Comparison of ENCODE assay signal across 13 cellular contexts in genomic region chr11:19232910-19233503, GRCh38. TPM values are rescaled to one million over a fixed set of nuclear protein-coding genes. Genes with fewer than 3 reads are reported as not detected.
A peak's percentile ranks its signal among the peaks of the same experiment; 100 is the strongest.
DNase-seq lines count a peak whose midpoint lies in the region; ATAC-seq and TF ChIP-seq lines count a peak whose summit lies in the region.
"Had no signal": no experiment of that assay in that cellular context is flagged by ENCODE, and none has a peak within 500 bp of the region (broad histone marks: within the 10 kb centered on the region; RNA-seq: fewer than 3 reads in every experiment).

No MANE protein-coding gene starts in this region.

- BruUV-seq in IMR-90 (replicated peaks; lab: Mats Ljungman, UMichigan), result no TSS peak

- no peak for TF ChIP-seq POLR2A in IMR-90 (IDR thresholded peaks at IDR 0.05; ENCODE audit: low read depth, low read length)

- H3K27me3 ChIP-seq in IMR-90 (ENCODE audit: control insufficient read depth, insufficient read depth, low read length) (no peaks in the 10 kb centered on the region), Karpas-422 (ENCODE audit: low read length) (no peaks in the 10 kb centered on the region)

- H3K23ac ChIP-seq in IMR-90 (ENCODE audit: low read depth, low read length), result no peak overlapping the region

- no peak for TF ChIP-seq RAD21 in IMR-90 (IDR thresholded peaks at IDR 0.05; ENCODE audit: low read length)

- no peak overlapping the region for H4K91ac ChIP-seq in IMR-90 (ENCODE audit: insufficient read depth, low read depth, low read length)

- H2AFZ ChIP-seq in IMR-90 (replicated peaks; ENCODE audit: low read length, poor library complexity) (peak overlapping the region; percentile 46), Karpas-422 (ENCODE audit: low read length) (no peak overlapping the region)

- H3K36me3 ChIP-seq in IMR-90 (ENCODE audit: control insufficient read depth, insufficient read depth, low read length) (no peaks in the 10 kb centered on the region; the same call in 1 of the 2 replicates), Karpas-422 (ENCODE audit: insufficient read depth, low read length) (peaks cover 78% of the 10 kb centered on the region)

- H3K18ac ChIP-seq in IMR-90 (ENCODE audit: low read depth, low read length), result no peak overlapping the region

- no peak for TF ChIP-seq CTCF in AG09319 (IDR thresholded peaks at IDR 0.05; ENCODE audit: low read depth, low read length)
- no peak for TF ChIP-seq CTCF in IMR-90 (conservative IDR thresholded peaks at IDR 0.05; ENCODE audit: low read depth, low read length)

- no peak overlapping the region for H2BK15ac ChIP-seq in IMR-90 (ENCODE audit: low read depth, low read length)

- CTCF ChIA-PET in IMR-90 (lab: Yijun Ruan, JAX), result interaction anchor here (0.6 kb wide), 1 partner anchor 707 kb away, joined by 5 read pairs; no protein-coding TSS in a partner anchor

- no CpG with 5 or more reads among the region's 6 CpGs for WGBS in IMR-90 (ENCODE audit: extremely low coverage in 2 of 2, insufficient read length in 1 of 2), 2 experiments

- H3K4me3 ChIP-seq in IMR-90 (ENCODE audit: insufficient read depth, low read depth, low read length), result no peak overlapping the region
- no peak overlapping the region for H3K4me3 ChIP-seq in Karpas-422 (ENCODE audit: low read length)

- no peak overlapping the region for H2BK120ac ChIP-seq in IMR-90 (ENCODE audit: low read depth, low read length)

- H3K4me1 ChIP-seq in IMR-90 (ENCODE audit: control insufficient read depth, insufficient read depth, low read length), result peaks cover 2% of the 10 kb centered on the region; the same call in 1 of the 2 replicates
- no peaks in the 10 kb centered on the region for H3K4me1 ChIP-seq in Karpas-422 (ENCODE audit: low read length)

- H4K8ac ChIP-seq in IMR-90 (ENCODE audit: low read depth in 2 of 2, low read length in 2 of 2), result no peak overlapping the region

- in situ Hi-C loops in IMR-90 (cut with MboI; ENCODE audit: low sequenced_read_pairs), result no loop called here

- POLR2A ChIA-PET in IMR-90 (lab: Charles Lee; ENCODE audit: unreplicated experiment), result no interaction called here

- H3K27ac ChIP-seq in IMR-90 (ENCODE audit: insufficient read depth, low read length) (no peak overlapping the region), Karpas-422 (ENCODE audit: low read length) (no peak overlapping the region)

- no peak overlapping the region for H3K4ac ChIP-seq in IMR-90 (ENCODE audit: low read depth, low read length)

- dilution Hi-C loops in IMR-90 (cut with HindIII; ENCODE audit: low sequenced_read_pairs, unreplicated experiment), result no loop called here

- peak; percentile 29 for DNase-seq in AG09319 (ENCODE audit: extremely low read depth, low read depth)
- peak; percentile 87 for DNase-seq in IMR-90
- DNase-seq in dedifferentiated amniotic fluid mesenchymal stem cell (ENCODE audit: extremely low spot score), result peak; percentile 38
- DNase-seq in memory B cell (ENCODE audit: low spot score in 2 of 2), result no peak
- no peak for DNase-seq in HUDEP-2 (lab: John Stamatoyannopoulos, UW; ENCODE audit: unreplicated experiment in 76 of 76)
- no peak for DNase-seq in Karpas-422
- DNase-seq in putamen (ENCODE audit: low spot score), result no peak
- DNase-seq: aorta, NCI-H524 had no signal

- H3K27ac Mint-ChIP-seq in memory B cell, result peak overlapping the region; percentile 43

- H4K20me1 ChIP-seq in IMR-90 (ENCODE audit: insufficient read depth, low read length), result no peaks in the 10 kb centered on the region
- no peaks in the 10 kb centered on the region for H4K20me1 ChIP-seq in Karpas-422 (ENCODE audit: insufficient read depth, low read depth, low read length)

- H3K79me1 ChIP-seq in IMR-90 (ENCODE audit: low read depth in 1 of 2, low read length in 2 of 2), result no peaks in the 10 kb centered on the region

- H2BK20ac ChIP-seq in IMR-90 (ENCODE audit: low read depth, low read length), result no peak overlapping the region

- H3K9me3 Mint-ChIP-seq in memory B cell, result no peaks in the 10 kb centered on the region

- H3K4me3 Mint-ChIP-seq in memory B cell, result no peak overlapping the region

- peak overlapping the region; percentile 31 for H2AK9ac ChIP-seq in IMR-90 (replicated peaks; ENCODE audit: low read depth, low read length, poor library complexity)

- intact Hi-C loops in IMR-90 (cut with micrococcal nuclease), result no loop called here

- H3K4me2 ChIP-seq in IMR-90 (ENCODE audit: low read depth, low read length) (peak overlapping the region; percentile 3; the same call in 1 of the 2 replicates), Karpas-422 (ENCODE audit: low read depth, low read length, poor library complexity, severe bottlenecking) (no peak overlapping the region)

- H3K9me3 ChIP-seq in IMR-90 (ENCODE audit: control insufficient read depth, insufficient read depth, low read length), result no peaks in the 10 kb centered on the region
- H3K9me3 ChIP-seq in Karpas-422 (ENCODE audit: low read length), result no peaks in the 10 kb centered on the region

- no peak overlapping the region for H3K14ac ChIP-seq in IMR-90 (replicated peaks; ENCODE audit: low read depth, low read length)

- no peak overlapping the region for H3K56ac ChIP-seq in IMR-90 (ENCODE audit: extremely low read depth, insufficient read depth, low read length)

- ATAC-seq in IMR-90 (ENCODE audit: low read depth), result peak; percentile 89
- ATAC-seq in memory B cell (ENCODE audit: low read depth), result no peak
- no peak for ATAC-seq in HG02678 (IDR thresholded peaks at IDR 0.05; ENCODE audit: unreplicated experiment)

- no peaks in the 10 kb centered on the region for H3K4me1 Mint-ChIP-seq in memory B cell

- no peak overlapping the region for H2AK5ac ChIP-seq in IMR-90 (ENCODE audit: low read depth, low read length)

- no peaks in the 10 kb centered on the region for H3K36me3 Mint-ChIP-seq in memory B cell

- H3K9me1 ChIP-seq in IMR-90 (ENCODE audit: insufficient read depth, low read length), result peaks cover 3% of the 10 kb centered on the region; the same call in 1 of the 2 replicates

- no peak overlapping the region for H4K5ac ChIP-seq in IMR-90 (ENCODE audit: low read depth, low read length)

- H3K79me2 ChIP-seq in Karpas-422 (ENCODE audit: low read length), result no peaks in the 10 kb centered on the region

- H3K9me2 ChIP-seq in Karpas-422 (replicated peaks; ENCODE audit: insufficient read depth, low read length), result no peaks in the 10 kb centered on the region

- H3K9ac ChIP-seq in IMR-90 (ENCODE audit: low read depth, low read length) (no peak overlapping the region), Karpas-422 (ENCODE audit: low read length) (no peak overlapping the region)

- no peak overlapping the region for H2BK5ac ChIP-seq in IMR-90 (ENCODE audit: low read depth, low read length, poor library complexity, severe bottlenecking)

- H3K27me3 Mint-ChIP-seq in memory B cell, result peaks cover 1% of the 10 kb centered on the region

TF ChIP-seq in IMR-90, 13 proteins besides CTCF, POLR2A, EP300 and RAD21:
- TF ChIP-seq BHLHE40 (IDR thresholded peaks at IDR 0.05; ENCODE audit: low read depth, low read length) (no peak), USF2 (IDR thresholded peaks at IDR 0.05; ENCODE audit: low read depth, low read length) (no peak), NFE2L2 (IDR thresholded peaks at IDR 0.05; ENCODE audit: low read depth, low read length) (no peak), RFX5 (IDR thresholded peaks at IDR 0.05; ENCODE audit: low read depth, low read length) (no peak), MXI1 (IDR thresholded peaks at IDR 0.05; ENCODE audit: borderline replicate concordance, low read depth, low read length) (no peak), ELK1 (IDR thresholded peaks at IDR 0.05; ENCODE audit: borderline replicate concordance, low read depth, low read length) (no peak), FOS (IDR thresholded peaks at IDR 0.05; ENCODE audit: low read depth, low read length) (peak; percentile 48; the same call in 1 of the 2 replicates)

RNA-seq across cellular contexts. Expression of gene E2F8, which starts 7.7 kb away (rescaled TPM):
- 1.1 TPM in 2 replicates for total RNA-seq in IMR-90 (2012; rRNA removed)
- 2.3 and 2.6 TPM in 2 replicates for polyA plus RNA-seq in IMR-90 (2012; rRNA removed)
- 0.51 and 0.92 TPM in 2 replicates for polyA plus RNA-seq in IMR-90 (2012; cell fraction: cytosol; rRNA removed)
- polyA plus RNA-seq in IMR-90 (2012; cell fraction: nucleus; rRNA removed; ENCODE audit: low replicate concordance), result 2.1 and 2.6 TPM in 2 replicates
- 4.1 and 8.4 TPM in 2 replicates for total RNA-seq in Karpas-422 (2014; rRNA removed; shearing (Covaris generic); ENCODE audit: low replicate concordance)

RNA-seq across cellular contexts. Expression of gene CSRP3, which starts 31.2 kb away (rescaled TPM):
- not detected in 2 replicates for total RNA-seq in IMR-90 (2012; rRNA removed)
- not detected in 2 replicates for polyA plus RNA-seq in IMR-90 (2012; rRNA removed)
- polyA plus RNA-seq in IMR-90 (2012; cell fraction: cytosol; rRNA removed), result 0.13 TPM in 1 of 2 replicates, not detected in the other
- polyA plus RNA-seq in IMR-90 (2012; cell fraction: nucleus; rRNA removed; ENCODE audit: low replicate concordance), result not detected in 2 replicates
- not detected in 2 replicates for total RNA-seq in Karpas-422 (2014; rRNA removed; shearing (Covaris generic); ENCODE audit: low replicate concordance)
- total RNA-seq: activated CD8-positive, alpha-beta memory T cell treated with anti-CD3 and anti-CD28 coated beads for 36 hours; aorta; mucosa of gallbladder; T-helper 1 cell treated with Interleukin-12 subunit alpha and Interleukin-12 subunit beta and Interleukin-4 antibody, amounts not matched to agents 30 ng/mL and 1 ng/mL, for 36 hours had no signal

Comparison
In these comparisons a context has a peak if more than half of its experiments do, and no peak if none do; other contexts are left out.
1. DNase-seq: peak in AG09319 (single experiment), IMR-90 (single experiment) and dedifferentiated amniotic fluid mesenchymal stem cell (single experiment); none in memory B cell (0 of 2), HUDEP-2 (0 of 76), Karpas-422 (single experiment) and putamen (single experiment).